Comparison of ENCODE assay signal across 1 cellular context in the genomic region with DNA sequence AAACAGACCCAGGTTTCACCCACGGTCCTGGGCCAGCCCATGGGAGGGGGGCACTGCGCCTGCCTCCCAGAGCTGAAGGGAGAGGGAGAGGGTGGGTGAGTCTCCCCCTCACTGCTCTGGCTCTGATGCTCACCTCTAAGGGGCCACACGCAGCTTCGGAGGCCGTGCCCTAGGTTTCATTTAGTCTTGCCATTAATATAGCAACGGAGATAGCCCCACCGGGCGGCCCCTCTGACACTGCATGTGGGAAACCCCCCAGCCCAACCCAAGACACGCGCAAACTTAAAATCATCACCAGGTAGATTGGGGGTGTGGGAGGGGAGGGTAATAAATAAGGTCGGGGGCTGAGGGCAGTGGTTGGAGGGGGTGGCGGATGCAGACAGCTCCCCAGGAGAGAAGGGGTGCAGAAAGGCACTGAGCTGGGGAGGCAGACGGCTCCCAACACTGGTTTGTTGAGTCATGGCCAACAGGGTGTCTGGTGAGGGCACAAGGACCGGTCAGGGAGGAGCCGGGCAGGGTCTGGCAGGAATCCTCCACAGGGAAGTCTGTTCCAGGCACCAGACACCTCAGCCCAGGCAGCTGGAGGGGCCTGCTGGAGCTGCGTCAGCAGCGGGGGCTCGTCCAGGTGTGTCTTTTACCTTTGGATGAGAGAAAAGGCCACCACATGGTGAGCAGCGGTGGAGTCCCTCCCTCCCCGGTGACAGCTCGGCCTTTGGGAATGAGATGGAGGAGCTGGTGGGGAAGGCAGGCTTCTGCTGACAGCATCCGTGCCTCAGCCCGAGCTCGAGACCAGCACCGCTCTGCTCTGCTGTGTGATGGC.
TF ChIP-seq lines count a peak whose summit lies in the region.

No MANE protein-coding gene starts in this region.

TF ChIP-seq in WTC11, 78 proteins besides CTCF, POLR2A, EP300 and RAD21 (continued from another document):
- TF ChIP-seq, protein P1, sequence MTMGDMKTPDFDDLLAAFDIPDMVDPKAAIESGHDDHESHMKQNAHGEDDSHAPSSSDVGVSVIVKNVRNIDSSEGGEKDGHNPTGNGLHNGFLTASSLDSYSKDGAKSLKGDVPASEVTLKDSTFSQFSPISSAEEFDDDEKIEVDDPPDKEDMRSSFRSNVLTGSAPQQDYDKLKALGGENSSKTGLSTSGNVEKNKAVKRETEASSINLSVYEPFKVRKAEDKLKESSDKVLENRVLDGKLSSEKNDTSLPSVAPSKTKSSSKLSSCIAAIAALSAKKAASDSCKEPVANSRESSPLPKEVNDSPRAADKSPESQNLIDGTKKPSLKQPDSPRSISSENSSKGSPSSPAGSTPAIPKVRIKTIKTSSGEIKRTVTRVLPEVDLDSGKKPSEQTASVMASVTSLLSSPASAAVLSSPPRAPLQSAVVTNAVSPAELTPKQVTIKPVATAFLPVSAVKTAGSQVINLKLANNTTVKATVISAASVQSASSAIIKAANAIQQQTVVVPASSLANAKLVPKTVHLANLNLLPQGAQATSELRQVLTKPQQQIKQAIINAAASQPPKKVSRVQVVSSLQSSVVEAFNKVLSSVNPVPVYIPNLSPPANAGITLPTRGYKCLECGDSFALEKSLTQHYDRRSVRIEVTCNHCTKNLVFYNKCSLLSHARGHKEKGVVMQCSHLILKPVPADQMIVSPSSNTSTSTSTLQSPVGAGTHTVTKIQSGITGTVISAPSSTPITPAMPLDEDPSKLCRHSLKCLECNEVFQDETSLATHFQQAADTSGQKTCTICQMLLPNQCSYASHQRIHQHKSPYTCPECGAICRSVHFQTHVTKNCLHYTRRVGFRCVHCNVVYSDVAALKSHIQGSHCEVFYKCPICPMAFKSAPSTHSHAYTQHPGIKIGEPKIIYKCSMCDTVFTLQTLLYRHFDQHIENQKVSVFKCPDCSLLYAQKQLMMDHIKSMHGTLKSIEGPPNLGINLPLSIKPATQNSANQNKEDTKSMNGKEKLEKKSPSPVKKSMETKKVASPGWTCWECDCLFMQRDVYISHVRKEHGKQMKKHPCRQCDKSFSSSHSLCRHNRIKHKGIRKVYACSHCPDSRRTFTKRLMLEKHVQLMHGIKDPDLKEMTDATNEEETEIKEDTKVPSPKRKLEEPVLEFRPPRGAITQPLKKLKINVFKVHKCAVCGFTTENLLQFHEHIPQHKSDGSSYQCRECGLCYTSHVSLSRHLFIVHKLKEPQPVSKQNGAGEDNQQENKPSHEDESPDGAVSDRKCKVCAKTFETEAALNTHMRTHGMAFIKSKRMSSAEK (CRISPR knock-in tag; IDR thresholded peaks at IDR 0.05; ENCODE audit: borderline replicate concordance): no peak
- TF ChIP-seq ATF1 (CRISPR knock-in tag; IDR thresholded peaks at IDR 0.05) (no peak), FOXJ3 (CRISPR knock-in tag; IDR thresholded peaks at IDR 0.05; ENCODE audit: borderline replicate concordance) (no peak), FOXP4 (CRISPR knock-in tag; IDR thresholded peaks at IDR 0.05) (no peak), NR1H2 (CRISPR knock-in tag; IDR thresholded peaks at IDR 0.05) (no peak)
- TF ChIP-seq, protein P2, sequence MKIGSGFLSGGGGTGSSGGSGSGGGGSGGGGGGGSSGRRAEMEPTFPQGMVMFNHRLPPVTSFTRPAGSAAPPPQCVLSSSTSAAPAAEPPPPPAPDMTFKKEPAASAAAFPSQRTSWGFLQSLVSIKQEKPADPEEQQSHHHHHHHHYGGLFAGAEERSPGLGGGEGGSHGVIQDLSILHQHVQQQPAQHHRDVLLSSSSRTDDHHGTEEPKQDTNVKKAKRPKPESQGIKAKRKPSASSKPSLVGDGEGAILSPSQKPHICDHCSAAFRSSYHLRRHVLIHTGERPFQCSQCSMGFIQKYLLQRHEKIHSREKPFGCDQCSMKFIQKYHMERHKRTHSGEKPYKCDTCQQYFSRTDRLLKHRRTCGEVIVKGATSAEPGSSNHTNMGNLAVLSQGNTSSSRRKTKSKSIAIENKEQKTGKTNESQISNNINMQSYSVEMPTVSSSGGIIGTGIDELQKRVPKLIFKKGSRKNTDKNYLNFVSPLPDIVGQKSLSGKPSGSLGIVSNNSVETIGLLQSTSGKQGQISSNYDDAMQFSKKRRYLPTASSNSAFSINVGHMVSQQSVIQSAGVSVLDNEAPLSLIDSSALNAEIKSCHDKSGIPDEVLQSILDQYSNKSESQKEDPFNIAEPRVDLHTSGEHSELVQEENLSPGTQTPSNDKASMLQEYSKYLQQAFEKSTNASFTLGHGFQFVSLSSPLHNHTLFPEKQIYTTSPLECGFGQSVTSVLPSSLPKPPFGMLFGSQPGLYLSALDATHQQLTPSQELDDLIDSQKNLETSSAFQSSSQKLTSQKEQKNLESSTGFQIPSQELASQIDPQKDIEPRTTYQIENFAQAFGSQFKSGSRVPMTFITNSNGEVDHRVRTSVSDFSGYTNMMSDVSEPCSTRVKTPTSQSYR (CRISPR knock-in tag; IDR thresholded peaks at IDR 0.05): no peak
